8 cellular contexts compared by ENCODE assay signal in genomic region chr12:26748741-26749431, GRCh38.
DNase-seq lines count a peak whose midpoint lies in the region; ATAC-seq and TF ChIP-seq lines count a peak whose summit lies in the region.

No MANE protein-coding gene starts in this region.

- intact Hi-C loops in posterior cingulate gyrus (cut with DNase I), result no loop called here

- peak overlapping the region in 9 of 11 experiments; percentile 8 to 84 (median 56); a peak in 16 of 22 replicates for H3K4me2 ChIP-seq in BLaER1 treated with 17β-estradiol and CSF1 and Interleukin-3, amounts not matched to agents 10 nM and 100 nM

- peaks cover 0 to 44% (median 0%) of the 10 kb centered on the region in 11 experiments; a peak in 3 of 22 replicates for H4K20me1 ChIP-seq in BLaER1 treated with 17β-estradiol and CSF1 and Interleukin-3, amounts not matched to agents 10 nM and 100 nM

- H3K27me3 ChIP-seq in BLaER1 treated with 17β-estradiol and CSF1 and Interleukin-3, amounts not matched to agents 10 nM and 100 nM, result no peaks in the 10 kb centered on the region

- no peak overlapping the region for H3K4me3 ChIP-seq in BLaER1 treated with 17β-estradiol and CSF1 and Interleukin-3, amounts not matched to agents 10 nM and 100 nM

- H3K27ac ChIP-seq in BLaER1 treated with 17β-estradiol and CSF1 and Interleukin-3, amounts not matched to agents 10 nM and 100 nM, result peak overlapping the region in 1 of 11 experiments; percentile 9; a peak in 1 of 22 replicates
- H3K27ac ChIP-seq in epithelial cell of prostate, result peak overlapping the region; percentile 59

- peaks cover 0 to 59% (median 11%) of the 10 kb centered on the region in 10 experiments; a peak in 14 of 20 replicates for H3K4me1 ChIP-seq in BLaER1 treated with 17β-estradiol and CSF1 and Interleukin-3, amounts not matched to agents 10 nM and 100 nM

- H3K27me3 Mint-ChIP-seq in progenitor cell of endocrine pancreas, result no peaks in the 10 kb centered on the region

- H3K4me3 Mint-ChIP-seq in progenitor cell of endocrine pancreas (ENCODE audit: low read depth), result no peak overlapping the region

- ATAC-seq in GM19455 (IDR thresholded peaks at IDR 0.05; ENCODE audit: unreplicated experiment), result peak; percentile 41
- ATAC-seq in HG03520 (IDR thresholded peaks at IDR 0.05; ENCODE audit: unreplicated experiment), result no peak

- H3K4me1 Mint-ChIP-seq in progenitor cell of endocrine pancreas (ENCODE audit: low read depth), result peaks cover 2% of the 10 kb centered on the region

- peaks cover 5% of the 10 kb centered on the region for H3K36me3 Mint-ChIP-seq in progenitor cell of endocrine pancreas (ENCODE audit: insufficient read depth)

- no peak for TF ChIP-seq CTCF in progenitor cell of endocrine pancreas (IDR thresholded peaks at IDR 0.05; ENCODE audit: unreplicated experiment)

- peak; percentile 19 for DNase-seq in HS-27A (ENCODE audit: low read depth)
- DNase-seq in epithelial cell of prostate (ENCODE audit: low read depth, low spot score), result no peak
- no peak for DNase-seq in progenitor cell of endocrine pancreas (ENCODE audit: low spot score, unreplicated experiment)
- no peak for DNase-seq in NCI-H1436 treated with DMSO at 0.1 percent for 48 hours (lab: John Stamatoyannopoulos, UW)
- no peak for DNase-seq in posterior cingulate gyrus

- H3K27ac Mint-ChIP-seq in progenitor cell of endocrine pancreas, result no peak overlapping the region

- no peak overlapping the region for H3K9ac ChIP-seq in BLaER1 treated with 17β-estradiol and CSF1 and Interleukin-3, amounts not matched to agents 10 nM and 100 nM

- peaks cover 0 to 19% (median 13%) of the 10 kb centered on the region in 11 experiments; a peak in 18 of 22 replicates for H3K9me3 ChIP-seq in BLaER1 treated with 17β-estradiol and CSF1 and Interleukin-3, amounts not matched to agents 10 nM and 100 nM (replicated peaks in 1 of 11)

- H3K9me3 Mint-ChIP-seq in progenitor cell of endocrine pancreas (ENCODE audit: low read depth), result peaks cover 10% of the 10 kb centered on the region

- H3K36me3 ChIP-seq in BLaER1 treated with 17β-estradiol and CSF1 and Interleukin-3, amounts not matched to agents 10 nM and 100 nM, result peaks cover 0 to 5% (median 0%) of the 10 kb centered on the region in 11 experiments; a peak in 2 of 22 replicates
